13 cellular contexts compared by ENCODE assay signal in the genomic region with DNA sequence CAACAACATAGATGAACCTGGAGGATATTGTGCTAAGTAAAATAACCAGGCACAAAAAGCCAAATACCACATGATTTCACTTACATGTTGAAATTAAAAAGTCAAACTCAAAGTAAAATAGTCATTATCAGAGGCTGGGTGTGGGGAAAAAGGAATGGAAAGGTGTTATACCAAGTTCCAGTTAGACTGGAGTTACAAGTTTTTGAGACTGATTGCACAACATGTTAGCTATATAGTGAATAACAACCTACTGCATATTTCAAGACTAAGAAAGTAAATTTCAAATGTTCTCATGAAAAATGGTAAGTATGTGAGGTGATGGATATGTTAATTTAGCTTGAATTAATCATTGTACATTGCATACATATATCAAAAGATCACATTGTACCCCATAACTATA.
"Had no signal": no experiment of that assay in that cellular context is flagged by ENCODE, and none has a peak within 500 bp of the region (broad histone marks: within the 10 kb centered on the region; RNA-seq: fewer than 3 reads in every experiment).

No MANE protein-coding gene starts in this region.

- ATAC-seq: activated naive CD4-positive, alpha-beta T cell treated with anti-CD3 and anti-CD28 coated beads, Interleukin-2, amount 50 U/mL, for 72 hours; left cardiac atrium; stimulated activated naive B cell treated with anti-CD40 and anti-IgM and Interleukin-4, amounts not matched to agents 10 μg/mL and 1 μg/mL and 100 μg/mL, for 72 hours had no signal

- DNase-seq: activated CD4-positive, alpha-beta T cell treated with anti-CD3 and anti-CD28 coated beads, Interleukin-2, amount 50 U/mL, for 48 hours; activated gamma-delta T cell treated with Interleukin-2 at 50 U/mL for 16 hours; activated T-cell treated with anti-CD3 and anti-CD28 coated beads for 4 hours; adrenal gland; effector CD4-positive, alpha-beta T cell; left cardiac atrium; lower lobe of right lung; spleen; stimulated activated naive B cell treated with anti-CD40 and anti-IgM and Interleukin-4, amounts not matched to agents 10 μg/mL and 1 μg/mL and 100 μg/mL, for 72 hours had no signal

- FAIRE-seq: astrocyte, urothelium cell line had no signal

- H3K27me3 ChIP-seq: spleen had no signal

- H3K9me3 ChIP-seq: lower lobe of right lung had no signal

- H3K36me3 ChIP-seq: adrenal gland, lower lobe of right lung, spleen, thoracic aorta had no signal

- H3K4me3 ChIP-seq: adrenal gland, lower lobe of right lung, spleen, thoracic aorta had no signal

- H3K27ac ChIP-seq: adrenal gland, lower lobe of right lung, spleen, thoracic aorta had no signal

- H3K4me1 ChIP-seq: adrenal gland, lower lobe of right lung, spleen had no signal
